In the genomic region with DNA sequence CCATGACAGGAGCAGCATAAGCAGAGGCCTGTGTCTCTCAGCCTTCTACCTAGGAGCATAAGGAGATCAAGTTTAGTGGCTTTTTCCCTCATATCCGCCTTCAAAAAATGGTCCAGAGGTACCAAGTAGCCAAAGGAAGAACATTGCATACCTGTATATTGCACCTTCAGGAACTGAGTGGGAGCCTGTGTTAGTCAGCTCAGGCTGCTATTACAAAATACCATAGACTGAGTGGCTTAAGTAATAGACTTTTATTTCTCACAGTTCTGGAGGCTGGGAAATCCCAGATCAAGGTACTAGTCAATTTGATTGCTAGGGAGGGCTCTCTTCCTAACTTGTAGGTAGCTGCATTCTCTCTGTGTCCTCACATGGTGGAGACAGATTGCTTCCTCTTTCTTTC, we compare ENCODE assay signal across 25 cellular contexts.
"Had no signal": no experiment of that assay in that cellular context is flagged by ENCODE, and none has a peak within 500 bp of the region (broad histone marks: within the 10 kb centered on the region; RNA-seq: fewer than 3 reads in every experiment).

No MANE protein-coding gene starts in this region.

- H3K27ac ChIP-seq: dorsolateral prefrontal cortex, hepatocyte, neutrophil, right atrium auricular region, sigmoid colon, skin epidermis, testis, tibial nerve, upper lobe of right lung, vagina had no signal

- H3K36me3 ChIP-seq: neutrophil, right atrium auricular region, sigmoid colon, tibial nerve, upper lobe of right lung, vagina had no signal

- H3K4me3 ChIP-seq: dorsolateral prefrontal cortex, hepatocyte, lung, mucosa of descending colon, right atrium auricular region, sigmoid colon, skin epidermis, testis, tibial nerve, upper lobe of right lung, vagina had no signal

- H3K9me3 ChIP-seq: mucosa of descending colon, neutrophil, right atrium auricular region, sigmoid colon, testis, tibial nerve, upper lobe of right lung, vagina had no signal

- DNase-seq: cortex of kidney; dorsolateral prefrontal cortex; effector memory CD4-positive, alpha-beta T cell; erythroblast; foreskin melanocyte; head of caudate nucleus; left colon; left ventricle myocardium superior; mucosa of descending colon; naive thymus-derived CD8-positive, alpha-beta T cell; posterior cingulate gyrus; sigmoid colon; stimulated activated CD4-positive, alpha-beta T cell treated with anti-CD3 and anti-CD28 coated beads, Interleukin-2, amount 100 ng/mL, for 24 hours; stimulated activated CD4-positive, alpha-beta T cell treated with anti-CD3 and anti-CD28 coated beads, Interleukin-4, amount 100 ng/mL, for 4 hours; stimulated activated naive B cell treated with anti-CD40 and anti-IgM and Interleukin-4, amounts not matched to agents 10 μg/mL and 1 μg/mL and 100 μg/mL, for 72 hours; stimulated activated naive CD8-positive, alpha-beta T cell treated with anti-CD3 and anti-CD28 coated beads, Interleukin-15, amount 100 ng/mL, for 72 hours; testis; upper lobe of right lung had no signal

- H3K27me3 ChIP-seq: hepatocyte, neutrophil, right atrium auricular region, sigmoid colon, testis, tibial nerve, upper lobe of right lung, vagina had no signal

- ATAC-seq: left colon; left ventricle myocardium superior; mucosa of descending colon; naive thymus-derived CD8-positive, alpha-beta T cell; stimulated activated naive B cell treated with anti-CD40 and anti-IgM and Interleukin-4, amounts not matched to agents 10 μg/mL and 1 μg/mL and 100 μg/mL, for 72 hours; stimulated activated naive CD8-positive, alpha-beta T cell treated with anti-CD3 and anti-CD28 coated beads, Interleukin-15, amount 100 ng/mL, for 72 hours; upper lobe of right lung had no signal

- H3K4me1 ChIP-seq: right atrium auricular region, testis, upper lobe of right lung, vagina had no signal
